25 cellular contexts compared by ENCODE assay signal in genomic region chr9:22739712-22740111, GRCh38.
"Had no signal": no experiment of that assay in that cellular context is flagged by ENCODE, and none has a peak within 500 bp of the region (broad histone marks: within the 10 kb centered on the region; RNA-seq: fewer than 3 reads in every experiment).

No MANE protein-coding gene starts in this region.

- H3K79me2 ChIP-seq: hepatocyte had no signal

- H3K27me3 ChIP-seq: esophagus muscularis mucosa, foreskin keratinocyte, gastroesophageal sphincter, heart left ventricle, hepatocyte, left lung had no signal

- DNase-seq: dermis blood vessel endothelial cell; dorsolateral prefrontal cortex; effector CD4-positive, alpha-beta T cell; effector memory CD4-positive, alpha-beta T cell; foreskin keratinocyte; heart left ventricle; hypothalamus; immature natural killer cell; islet precursor cell; kidney; kidney glomerular epithelial cell; left cardiac atrium; left lung; left ventricle myocardium superior; lower lobe of right lung; mesendoderm; midbrain; naive thymus-derived CD4-positive, alpha-beta T cell had no signal

- H3K4me3 ChIP-seq: coronary artery, dorsolateral prefrontal cortex, esophagus muscularis mucosa, gastroesophageal sphincter, heart left ventricle, hepatocyte, left lung, lower lobe of right lung had no signal

- H3K4me1 Mint-ChIP-seq: immature natural killer cell; naive thymus-derived CD4-positive, alpha-beta T cell had no signal

- H3K4me3 Mint-ChIP-seq: immature natural killer cell; naive thymus-derived CD4-positive, alpha-beta T cell had no signal

- H3K27ac ChIP-seq: coronary artery, dorsolateral prefrontal cortex, esophagus muscularis mucosa, foreskin keratinocyte, gastroesophageal sphincter, heart left ventricle, hepatocyte, left lung, lower lobe of right lung had no signal

- H2AFZ ChIP-seq: hepatocyte had no signal

- H3K27ac Mint-ChIP-seq: immature natural killer cell had no signal

- ATAC-seq: foreskin keratinocyte; gastroesophageal sphincter; heart left ventricle; left cardiac atrium; left lung; left ventricle myocardium superior; lower lobe of right lung; naive thymus-derived CD4-positive, alpha-beta T cell had no signal

- H3K4me1 ChIP-seq: esophagus muscularis mucosa, foreskin keratinocyte, gastroesophageal sphincter, heart left ventricle, left lung, lower lobe of right lung had no signal

- H3K36me3 ChIP-seq: esophagus muscularis mucosa, gastroesophageal sphincter, heart left ventricle, left lung, lower lobe of right lung had no signal

- H3K9me3 ChIP-seq: esophagus muscularis mucosa, gastroesophageal sphincter, lower lobe of right lung had no signal

- H3K27me3 Mint-ChIP-seq: naive thymus-derived CD4-positive, alpha-beta T cell had no signal

- H3K4me2 ChIP-seq: hepatocyte had no signal

- H3K36me3 Mint-ChIP-seq: immature natural killer cell had no signal

- FAIRE-seq: colon, endothelial cell of umbilical vein, frontal cortex, kidney had no signal
